ENCODE assay signal across 27 cellular contexts in genomic region chr5:31048975-31049290, GRCh38.
"Had no signal": no experiment of that assay in that cellular context is flagged by ENCODE, and none has a peak within 500 bp of the region (broad histone marks: within the 10 kb centered on the region; RNA-seq: fewer than 3 reads in every experiment).

No MANE protein-coding gene starts in this region.

- H3K27me3 ChIP-seq: adrenal gland, brain microvascular endothelial cell, neutrophil, pancreas, vagina had no signal

- H3K4me1 Mint-ChIP-seq: activated CD4-positive, alpha-beta T cell treated with anti-CD3 and anti-CD28 coated beads for 36 hours; activated naive CD8-positive, alpha-beta T cell treated with anti-CD3 and anti-CD28 coated beads for 36 hours had no signal

- H3K27ac Mint-ChIP-seq: activated CD4-positive, alpha-beta T cell treated with anti-CD3 and anti-CD28 coated beads for 36 hours; activated naive CD4-positive, alpha-beta T cell treated with anti-CD3 and anti-CD28 coated beads for 36 hours; activated naive CD8-positive, alpha-beta T cell treated with anti-CD3 and anti-CD28 coated beads for 36 hours; endodermal cell; stimulated activated naive CD8-positive, alpha-beta T cell treated with anti-CD3 and anti-CD28 coated beads, Interleukin-15, Interleukin-2, amounts not matched to agents 100 ng/mL and 50 ng/mL, for 24 hours; type B pancreatic cell had no signal

- DNase-seq: activated CD4-positive, alpha-beta T cell treated with anti-CD3 and anti-CD28 coated beads for 36 hours; activated CD4-positive, CD25-positive, alpha-beta regulatory T cell; activated effector memory CD4-positive, alpha-beta T cell treated with Interleukin-2 at 50 U/mL for 16 hours; activated naive CD4-positive, alpha-beta T cell treated with anti-CD3 and anti-CD28 coated beads for 36 hours; activated naive CD8-positive, alpha-beta T cell treated with anti-CD3 and anti-CD28 coated beads for 36 hours; activated T-cell treated with anti-CD3 and anti-CD28 coated beads for 4 hours; adrenal gland; aorta; brain microvascular endothelial cell; cortex of kidney; endodermal cell; islet precursor cell; left ventricle myocardium inferior; retina; stimulated activated CD4-positive, alpha-beta T cell treated with anti-CD3 and anti-CD28 coated beads, Interleukin-12 subunit alpha, Interleukin-12 subunit beta, amount 100 ng/mL, for 4 hours; stimulated activated CD4-positive, alpha-beta T cell treated with anti-CD3 and anti-CD28 coated beads, Interleukin-4, amount 100 ng/mL, for 1 hour had no signal

- H3K27me3 Mint-ChIP-seq: activated CD4-positive, alpha-beta T cell treated with anti-CD3 and anti-CD28 coated beads for 36 hours; activated naive CD8-positive, alpha-beta T cell treated with anti-CD3 and anti-CD28 coated beads for 36 hours; stimulated activated naive CD8-positive, alpha-beta T cell treated with anti-CD3 and anti-CD28 coated beads, Interleukin-15, Interleukin-2, amounts not matched to agents 100 ng/mL and 50 ng/mL, for 24 hours; type B pancreatic cell had no signal

- H3K36me3 ChIP-seq: adrenal gland, brain microvascular endothelial cell, left ventricle myocardium inferior, neutrophil, pancreas, prostate gland, vagina had no signal

- H3K9me3 Mint-ChIP-seq: endodermal cell; nephron; stimulated activated naive CD8-positive, alpha-beta T cell treated with anti-CD3 and anti-CD28 coated beads, Interleukin-15, Interleukin-2, amounts not matched to agents 100 ng/mL and 50 ng/mL, for 24 hours had no signal

- H3K27ac ChIP-seq: adrenal gland, brain microvascular endothelial cell, left ventricle myocardium inferior, neutrophil, prostate gland, skin epidermis, vagina had no signal

- H3K36me3 Mint-ChIP-seq: activated naive CD8-positive, alpha-beta T cell treated with anti-CD3 and anti-CD28 coated beads for 36 hours; type B pancreatic cell had no signal

- H3K4me1 ChIP-seq: adrenal gland, prostate gland, vagina had no signal

- H3K4me3 Mint-ChIP-seq: activated CD4-positive, alpha-beta T cell treated with anti-CD3 and anti-CD28 coated beads for 36 hours; activated naive CD4-positive, alpha-beta T cell treated with anti-CD3 and anti-CD28 coated beads for 36 hours; activated naive CD8-positive, alpha-beta T cell treated with anti-CD3 and anti-CD28 coated beads for 36 hours; endodermal cell; nephron; stimulated activated naive CD8-positive, alpha-beta T cell treated with anti-CD3 and anti-CD28 coated beads, Interleukin-15, Interleukin-2, amounts not matched to agents 100 ng/mL and 50 ng/mL, for 24 hours; type B pancreatic cell had no signal

- H3K4me3 ChIP-seq: adrenal gland, left ventricle myocardium inferior, lung, pancreas, prostate gland, skin epidermis, vagina had no signal

- ATAC-seq: activated CD4-positive, alpha-beta T cell treated with anti-CD3 and anti-CD28 coated beads for 36 hours; esophagus mucosa; sciatic nerve had no signal
